Comparison of ENCODE assay signal across 13 cellular contexts in genomic region chr22:27798526-27799333, GRCh38. TPM values are rescaled to one million over a fixed set of nuclear protein-coding genes. Genes with fewer than 3 reads are reported as not detected.
DNase-seq lines count a peak whose midpoint lies in the region; ATAC-seq and TF ChIP-seq lines count a peak whose summit lies in the region.
"Had no signal": no experiment of that assay in that cellular context is flagged by ENCODE, and none has a peak within 500 bp of the region (broad histone marks: within the 10 kb centered on the region; RNA-seq: fewer than 3 reads in every experiment).

No MANE protein-coding gene starts in this region.

- no peak overlapping the region for H4K12ac ChIP-seq in trophoblast cell (ENCODE audit: low read depth, low read length)

- H3K27me3 ChIP-seq in heart right ventricle = peaks cover 0 to 71% (median 15%) of the 10 kb centered on the region in 7 donors
- peaks cover 69% of the 10 kb centered on the region for H3K27me3 ChIP-seq in trophoblast cell (ENCODE audit: insufficient read depth, low read length)
- H3K27me3 ChIP-seq: ovary had no signal

- H3K4me1 Mint-ChIP-seq in activated T-helper 2 cell treated with anti-CD3 and anti-CD28 coated beads, Interferon-gamma antibody, Interleukin-2, Interleukin-4, amounts not matched to agents 10 μg/mL and 5 μg/mL and 100 μg/mL, durations not matched to agents 14 hours and 24 hours and 36 hours (ENCODE audit: low read depth) = peaks cover 7% of the 10 kb centered on the region

- H3K9me3 Mint-ChIP-seq in activated T-helper 2 cell treated with anti-CD3 and anti-CD28 coated beads, Interferon-gamma antibody, Interleukin-2, Interleukin-4, amounts not matched to agents 10 μg/mL and 5 μg/mL and 100 μg/mL, durations not matched to agents 14 hours and 24 hours and 36 hours = no peaks in the 10 kb centered on the region
- H3K9me3 Mint-ChIP-seq: activated T-cell treated with anti-CD3 and anti-CD28 coated beads, Interleukin-2, amount 50 U/mL, for 4 hours had no signal

- no peak overlapping the region for H2AFZ ChIP-seq in trophoblast cell (ENCODE audit: insufficient read depth, low read length, poor library complexity)

- no peak overlapping the region for H2BK5ac ChIP-seq in trophoblast cell (ENCODE audit: low read depth, low read length, poor library complexity)

- H3K79me2 ChIP-seq in trophoblast cell (ENCODE audit: control insufficient read depth, insufficient read depth, low read length, poor library complexity) = peaks cover 2% of the 10 kb centered on the region

- H4K8ac ChIP-seq in trophoblast cell (ENCODE audit: low read depth, low read length) = no peak overlapping the region

- no peaks in the 10 kb centered on the region for H3K36me3 Mint-ChIP-seq in activated T-helper 2 cell treated with anti-CD3 and anti-CD28 coated beads, Interferon-gamma antibody, Interleukin-2, Interleukin-4, amounts not matched to agents 10 μg/mL and 5 μg/mL and 100 μg/mL, durations not matched to agents 14 hours and 24 hours and 36 hours (ENCODE audit: low read depth)

- no peak overlapping the region for H3K9ac ChIP-seq in trophoblast cell (ENCODE audit: low read length)

- peaks cover 11% of the 10 kb centered on the region for H3K79me1 ChIP-seq in trophoblast cell (ENCODE audit: low read length)

- intact Hi-C loops in activated T-helper 2 cell treated with anti-CD3 and anti-CD28 coated beads, Interferon-gamma antibody, Interleukin-2, Interleukin-4, amounts not matched to agents 10 μg/mL and 5 μg/mL and 100 μg/mL, durations not matched to agents 14 hours and 24 hours and 36 hours (cut with micrococcal nuclease) = no loop called here
- intact Hi-C loops in heart right ventricle (cut with DNase I) = loop anchor here in 3 of 10 donors (5.0 to 10.0 kb wide), 3 partner anchors 74 to 161 kb away; no protein-coding TSS in a partner anchor

- peak overlapping the region; percentile 53 for H3K4me2 ChIP-seq in trophoblast cell (ENCODE audit: low read length)

- no peak overlapping the region for H3K4ac ChIP-seq in trophoblast cell (ENCODE audit: low read depth, low read length)

- no peak overlapping the region for H2BK12ac ChIP-seq in trophoblast cell (ENCODE audit: low read length)

- H3K9me3 ChIP-seq in heart right ventricle (no peaks in the 10 kb centered on the region), trophoblast cell (ENCODE audit: insufficient read depth, low read depth, low read length) (peaks cover 17% of the 10 kb centered on the region)
- H3K9me3 ChIP-seq: ovary, uterus had no signal

- H3K23ac ChIP-seq in trophoblast cell (ENCODE audit: low read length) = no peak overlapping the region

- peak overlapping the region; percentile 17 for H3K4me3 Mint-ChIP-seq in activated T-helper 2 cell treated with anti-CD3 and anti-CD28 coated beads, Interferon-gamma antibody, Interleukin-2, Interleukin-4, amounts not matched to agents 10 μg/mL and 5 μg/mL and 100 μg/mL, durations not matched to agents 14 hours and 24 hours and 36 hours (ENCODE audit: low read depth)
- H3K4me3 Mint-ChIP-seq: activated T-cell treated with anti-CD3 and anti-CD28 coated beads, Interleukin-2, amount 50 U/mL, for 4 hours had no signal

- no peak overlapping the region for H3K14ac ChIP-seq in trophoblast cell (ENCODE audit: low read length)

- H3K4me1 ChIP-seq in heart right ventricle (peaks cover 3 to 61% (median 34%) of the 10 kb centered on the region in 9 donors), trophoblast cell (ENCODE audit: control insufficient read depth in 1 of 2, insufficient read depth in 2 of 2, low read length in 2 of 2) (peaks cover 27% of the 10 kb centered on the region in 2 experiments)

- peak; percentile 73 for DNase-seq in D341Med (ENCODE audit: low spot score)
- no peak for DNase-seq in activated T-helper 2 cell treated with anti-CD3 and anti-CD28 coated beads, Interferon-gamma antibody, Interleukin-2, Interleukin-4, amounts not matched to agents 10 μg/mL and 5 μg/mL and 100 μg/mL, durations not matched to agents 14 hours and 24 hours and 36 hours (ENCODE audit: low spot score)
- peak in 1 of 2 donors; percentile 36 for DNase-seq in heart right ventricle
- DNase-seq in trophoblast cell = no peak
- DNase-seq in activated CD4-positive, alpha-beta T cell treated with anti-CD3 and anti-CD28 coated beads, Interleukin-2, amount 50 U/mL, for 48 hours = no peak
- DNase-seq in GF-D8 (lab: John Stamatoyannopoulos, UW) = no peak
- no peak for DNase-seq in activated CD4-positive, alpha-beta T cell treated with anti-CD3 and anti-CD28 coated beads for 4 hours
- DNase-seq: activated T-cell treated with anti-CD3 and anti-CD28 coated beads, Interleukin-2, amount 50 U/mL, for 4 hours; effector CD4-positive, alpha-beta T cell; NCI-H1930 had no signal

- peaks cover 16% of the 10 kb centered on the region for H3K27me3 Mint-ChIP-seq in activated T-helper 2 cell treated with anti-CD3 and anti-CD28 coated beads, Interferon-gamma antibody, Interleukin-2, Interleukin-4, amounts not matched to agents 10 μg/mL and 5 μg/mL and 100 μg/mL, durations not matched to agents 14 hours and 24 hours and 36 hours (ENCODE audit: low read depth)

- H3K27ac ChIP-seq in heart right ventricle (peak overlapping the region in 8 of 10 donors; percentile 14 to 95 (median 84)), trophoblast cell (ENCODE audit: low read depth, low read length) (no peak overlapping the region)
- H3K27ac ChIP-seq: uterus had no signal

- TF ChIP-seq CTCF in heart right ventricle (IDR thresholded peaks at IDR 0.05) = no peak

- no peak overlapping the region for H3K18ac ChIP-seq in trophoblast cell (ENCODE audit: low read length)

- ATAC-seq in heart right ventricle (peak in 1 of 8 donors; percentile 3), HG03108 (IDR thresholded peaks at IDR 0.05; ENCODE audit: unreplicated experiment) (no peak)
- ATAC-seq: activated T-cell treated with anti-CD3 and anti-CD28 coated beads, Interleukin-2, amount 50 U/mL, for 4 hours had no signal

- no peak overlapping the region for H2BK120ac ChIP-seq in trophoblast cell (ENCODE audit: insufficient read depth, low read length, poor library complexity)

- WGBS in heart right ventricle, 2 donors = 26 to 33% methylated on average over 75 of the region's 75 CpGs
- WGBS in trophoblast cell (ENCODE audit: extremely low coverage, insufficient coverage, insufficient read length) = no CpG with 5 or more reads among the region's 75 CpGs

- no peak overlapping the region for H3K27ac Mint-ChIP-seq in activated T-helper 2 cell treated with anti-CD3 and anti-CD28 coated beads, Interferon-gamma antibody, Interleukin-2, Interleukin-4, amounts not matched to agents 10 μg/mL and 5 μg/mL and 100 μg/mL, durations not matched to agents 14 hours and 24 hours and 36 hours

- H4K91ac ChIP-seq in trophoblast cell (ENCODE audit: low read depth, low read length) = no peak overlapping the region

- H3K4me3 ChIP-seq in heart right ventricle (peak overlapping the region in 9 of 10 donors; percentile 72 to 93 (median 73)), trophoblast cell (ENCODE audit: low read depth, low read length) (no peak overlapping the region)

- peaks cover 0 to 15% (median 0%) of the 10 kb centered on the region in 9 donors for H3K36me3 ChIP-seq in heart right ventricle
- H3K36me3 ChIP-seq in trophoblast cell (ENCODE audit: control insufficient read depth in 1 of 2, insufficient read depth in 2 of 2, low read length in 2 of 2) = peaks cover 0 to 6% of the 10 kb centered on the region in 2 experiments
- H3K36me3 ChIP-seq: ovary, uterus had no signal

- no peak overlapping the region for H2AK5ac ChIP-seq in trophoblast cell (ENCODE audit: low read length)

RNA-seq across cellular contexts. Expression of gene MN1, which starts 2.8 kb away (rescaled TPM):
- total RNA-seq in activated T-helper 2 cell treated with anti-CD3 and anti-CD28 coated beads, Interferon-gamma antibody, Interleukin-2, Interleukin-4, amounts not matched to agents 10 μg/mL and 5 μg/mL and 100 μg/mL, durations not matched to agents 14 hours and 24 hours and 36 hours = 0.09 and 0.16 TPM in 2 replicates
- total RNA-seq in heart right ventricle = 1 to 10 TPM; 3.6 to 8.3 (median 6.1) TPM
- 1 to 10 TPM; 2.3 to 3.4 TPM for polyA plus RNA-seq in heart right ventricle
- 3.3 and 4.1 TPM in 2 replicates for polyA plus RNA-seq in trophoblast cell (2013)
